ENCODE assay signal across 11 cellular contexts in genomic region chr1:203668401-203668800, GRCh38. TPM values are rescaled to one million over a fixed set of nuclear protein-coding genes. Genes with fewer than 3 reads are reported as not detected.
DNase-seq lines count a peak whose midpoint lies in the region; ATAC-seq and TF ChIP-seq lines count a peak whose summit lies in the region.
"Had no signal": no experiment of that assay in that cellular context is flagged by ENCODE, and none has a peak within 500 bp of the region (broad histone marks: within the 10 kb centered on the region; RNA-seq: fewer than 3 reads in every experiment).

No MANE protein-coding gene starts in this region.

- H3K36me3 ChIP-seq in ACC112 (ENCODE audit: insufficient read depth, low read length) (no peaks in the 10 kb centered on the region), esophagus muscularis mucosa (peaks cover 0 to 10% (median 0%) of the 10 kb centered on the region in 4 donors), osteoblast (ENCODE audit: insufficient read depth, low read length) (peaks cover 5% of the 10 kb centered on the region)
- H3K36me3 ChIP-seq: adrenal gland had no signal

- H3K9me3 ChIP-seq in esophagus muscularis mucosa (no peaks in the 10 kb centered on the region), osteoblast (ENCODE audit: low read depth, low read length) (no peaks in the 10 kb centered on the region)
- H3K9me3 ChIP-seq: adrenal gland had no signal

- H3K36me3 Mint-ChIP-seq in activated naive CD4-positive, alpha-beta T cell treated with anti-CD3 and anti-CD28 coated beads for 36 hours (ENCODE audit: low read depth) = no peaks in the 10 kb centered on the region
- H3K36me3 Mint-ChIP-seq in stimulated activated naive B cell treated with anti-CD40 and anti-IgM and Interleukin-4, amounts not matched to agents 10 μg/mL and 1 μg/mL and 100 μg/mL, for 72 hours = no peaks in the 10 kb centered on the region

- no peak overlapping the region for H3K27ac Mint-ChIP-seq in activated naive CD4-positive, alpha-beta T cell treated with anti-CD3 and anti-CD28 coated beads for 36 hours
- no peak overlapping the region for H3K27ac Mint-ChIP-seq in stimulated activated naive B cell treated with anti-CD40 and anti-IgM and Interleukin-4, amounts not matched to agents 10 μg/mL and 1 μg/mL and 100 μg/mL, for 72 hours
- H3K27ac Mint-ChIP-seq: dendritic cell treated with granulocyte-macrophage colony-stimulating factor and Interleukin-4, amounts not matched to agents 40 ng/mL and 50 ng/mL, for 4 days had no signal

- H3K27me3 ChIP-seq in ACC112 (ENCODE audit: insufficient read depth, low read length) (no peaks in the 10 kb centered on the region), esophagus muscularis mucosa (no peaks in the 10 kb centered on the region), osteoblast (ENCODE audit: insufficient read depth, low read length) (no peaks in the 10 kb centered on the region)
- H3K27me3 ChIP-seq: adrenal gland had no signal

- H2AFZ ChIP-seq in ACC112 (ENCODE audit: low read length, unreplicated experiment) (no peak overlapping the region), osteoblast (ENCODE audit: low read length) (no peak overlapping the region)

- CTCF ChIA-PET in activated naive CD4-positive, alpha-beta T cell treated with anti-CD3 and anti-CD28 coated beads for 36 hours (lab: Charles Lee) = no interaction called here

- ATAC-seq in stimulated activated naive B cell treated with anti-CD40 and anti-IgM and Interleukin-4, amounts not matched to agents 10 μg/mL and 1 μg/mL and 100 μg/mL, for 72 hours (replicated peaks) = no peak
- ATAC-seq: GM12878 had no signal

- H3K4me1 Mint-ChIP-seq in activated naive CD4-positive, alpha-beta T cell treated with anti-CD3 and anti-CD28 coated beads for 36 hours (ENCODE audit: low read depth) = peaks cover 22% of the 10 kb centered on the region
- peaks cover 2 to 5% of the 10 kb centered on the region in 2 donors for H3K4me1 Mint-ChIP-seq in stimulated activated naive B cell treated with anti-CD40 and anti-IgM and Interleukin-4, amounts not matched to agents 10 μg/mL and 1 μg/mL and 100 μg/mL, for 72 hours

- H3K4me3 ChIP-seq in ACC112 (ENCODE audit: low read depth, low read length) (no peak overlapping the region), esophagus muscularis mucosa (no peak overlapping the region), osteoblast (ENCODE audit: insufficient read depth, low read length) (no peak overlapping the region)
- H3K4me3 ChIP-seq: adrenal gland, GM12878 had no signal

- no peak for TF ChIP-seq POLR2A in esophagus muscularis mucosa (IDR thresholded peaks at IDR 0.05; ENCODE audit: low read depth)

- TF ChIP-seq CTCF in esophagus muscularis mucosa (IDR thresholded peaks at IDR 0.05) = no peak
- TF ChIP-seq CTCF in osteoblast (IDR thresholded peaks at IDR 0.05; ENCODE audit: extremely low read depth, low read depth, low read length) = no peak

- no peak for TF ChIP-seq EP300 in esophagus muscularis mucosa (IDR thresholded peaks at IDR 0.05)

- no peak overlapping the region for H3K4me3 Mint-ChIP-seq in activated naive CD4-positive, alpha-beta T cell treated with anti-CD3 and anti-CD28 coated beads for 36 hours
- H3K4me3 Mint-ChIP-seq in stimulated activated naive B cell treated with anti-CD40 and anti-IgM and Interleukin-4, amounts not matched to agents 10 μg/mL and 1 μg/mL and 100 μg/mL, for 72 hours = no peak overlapping the region
- H3K4me3 Mint-ChIP-seq: dendritic cell treated with granulocyte-macrophage colony-stimulating factor and Interleukin-4, amounts not matched to agents 40 ng/mL and 50 ng/mL, for 4 days had no signal

- H3K4me2 ChIP-seq in osteoblast (ENCODE audit: insufficient read depth, low read length) = no peak overlapping the region

- no peaks in the 10 kb centered on the region for H3K9me3 Mint-ChIP-seq in activated naive CD4-positive, alpha-beta T cell treated with anti-CD3 and anti-CD28 coated beads for 36 hours
- no peaks in the 10 kb centered on the region for H3K9me3 Mint-ChIP-seq in stimulated activated naive B cell treated with anti-CD40 and anti-IgM and Interleukin-4, amounts not matched to agents 10 μg/mL and 1 μg/mL and 100 μg/mL, for 72 hours
- H3K9me3 Mint-ChIP-seq: dendritic cell treated with granulocyte-macrophage colony-stimulating factor and Interleukin-4, amounts not matched to agents 40 ng/mL and 50 ng/mL, for 4 days had no signal

- intact Hi-C loops in esophagus muscularis mucosa (cut with DNase I) = no loop called here
- intact Hi-C loops in activated naive CD4-positive, alpha-beta T cell treated with anti-CD3 and anti-CD28 coated beads for 36 hours (cut with micrococcal nuclease) = no loop called here

- H3K79me2 ChIP-seq in ACC112 (ENCODE audit: control insufficient read depth, insufficient read depth, low read length, unreplicated experiment) (peaks cover 79% of the 10 kb centered on the region), osteoblast (ENCODE audit: insufficient read depth, low read length) (peaks cover 96% of the 10 kb centered on the region)

- no peaks in the 10 kb centered on the region for H3K27me3 Mint-ChIP-seq in activated naive CD4-positive, alpha-beta T cell treated with anti-CD3 and anti-CD28 coated beads for 36 hours (ENCODE audit: low read depth)
- no peaks in the 10 kb centered on the region for H3K27me3 Mint-ChIP-seq in stimulated activated naive B cell treated with anti-CD40 and anti-IgM and Interleukin-4, amounts not matched to agents 10 μg/mL and 1 μg/mL and 100 μg/mL, for 72 hours
- H3K27me3 Mint-ChIP-seq: dendritic cell treated with granulocyte-macrophage colony-stimulating factor and Interleukin-4, amounts not matched to agents 40 ng/mL and 50 ng/mL, for 4 days had no signal

- peaks cover 64% of the 10 kb centered on the region for H4K20me1 ChIP-seq in osteoblast (ENCODE audit: insufficient read depth, low read length)

- H3K4me1 ChIP-seq in ACC112 (ENCODE audit: control insufficient read depth, insufficient read depth, low read length, unreplicated experiment) (peaks cover 70% of the 10 kb centered on the region), esophagus muscularis mucosa (peaks cover 96 to 100% (median 100%) of the 10 kb centered on the region in 4 donors), osteoblast (ENCODE audit: insufficient read depth, low read length) (peaks cover 60% of the 10 kb centered on the region)

- DNase-seq in HuH-7 (ENCODE audit: low spot score) = peak; percentile 26
- DNase-seq in esophagus muscularis mucosa (ENCODE audit: extremely low spot score) = no peak
- no peak for DNase-seq in osteoblast (ENCODE audit: insufficient read length, low spot score, missing footprints)
- DNase-seq in NCI-H2029 (lab: John Stamatoyannopoulos, UW) = no peak
- no peak for DNase-seq in AML-193 (lab: John Stamatoyannopoulos, UW)
- no peak for DNase-seq in activated naive CD4-positive, alpha-beta T cell treated with anti-CD3 and anti-CD28 coated beads for 36 hours
- no peak for DNase-seq in stimulated activated naive B cell treated with anti-CD40 and anti-IgM and Interleukin-4, amounts not matched to agents 10 μg/mL and 1 μg/mL and 100 μg/mL, for 72 hours
- DNase-seq: adrenal gland had no signal

- 54% methylated on average over 1 of the region's 1 CpG for WGBS in esophagus muscularis mucosa

- H3K27ac ChIP-seq in ACC112 (ENCODE audit: low read depth, low read length) = peak overlapping the region; percentile 8; the same call in 1 of the 2 replicates
- H3K27ac ChIP-seq in esophagus muscularis mucosa (replicated peaks in 1 of 4) = peak overlapping the region; percentile 81 to 95 (median 91)
- H3K27ac ChIP-seq in osteoblast (ENCODE audit: low read depth, low read length) = peak overlapping the region; percentile 15

RNA-seq across cellular contexts. Expression of gene ATP2B4, which starts 41.8 kb away (rescaled TPM):
- total RNA-seq in esophagus muscularis mucosa (100 to 1,000 TPM; 177 to 395 (median 260) TPM), osteoblast (112 and 124 TPM in 2 replicates)
- total RNA-seq in activated naive CD4-positive, alpha-beta T cell treated with anti-CD3 and anti-CD28 coated beads for 36 hours = 10 to 100 TPM; 17.7 to 19.6 TPM

Comparison
In these comparisons a context has a peak if more than half of its experiments do, and no peak if none do; other contexts are left out.
1. H3K27ac ChIP-seq: peak in every context shown above with its lines; median percentile 91 in esophagus muscularis mucosa; 15 in osteoblast; 8 in ACC112.